ENCODE assay signal across 1 cellular context in the genomic region with DNA sequence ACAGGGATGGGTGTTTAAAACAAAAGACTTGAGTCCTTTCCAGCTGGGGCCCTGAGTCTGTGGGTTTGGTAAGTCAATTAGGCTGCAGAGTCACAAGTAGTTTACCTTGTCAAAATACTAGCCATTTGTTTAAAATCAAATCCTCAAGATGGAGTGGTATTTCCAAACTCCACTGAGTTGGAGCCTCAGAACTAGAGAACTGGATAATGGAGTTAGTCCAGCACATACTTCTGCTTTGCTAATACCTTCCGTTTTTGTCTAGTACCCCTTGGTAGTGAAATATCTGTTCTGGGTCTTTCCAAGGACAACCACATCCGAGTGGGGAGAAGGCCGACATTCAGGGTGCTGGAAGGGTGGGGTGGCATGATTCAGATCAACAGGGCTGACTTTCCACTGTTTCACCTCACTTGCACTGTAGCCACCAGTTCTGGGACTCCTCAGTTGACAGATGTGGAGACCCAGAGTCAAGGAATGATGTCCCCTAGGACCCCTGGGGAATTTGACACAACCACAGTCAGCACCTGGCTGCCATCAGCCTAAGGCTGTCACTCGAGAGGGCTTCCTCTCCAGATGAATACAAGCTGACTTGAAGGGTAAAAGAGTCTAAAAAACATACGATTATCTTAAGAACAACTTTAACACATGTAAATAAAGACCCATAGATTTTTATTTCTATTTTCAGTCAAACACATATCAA.
A peak's percentile ranks its signal among the peaks of the same experiment; 100 is the strongest.
TF ChIP-seq lines count a peak whose summit lies in the region.

No MANE protein-coding gene starts in this region.

TF ChIP-seq in GM12878, 131 proteins besides CTCF, POLR2A, EP300 and RAD21 (continued from another document and continues in another):
- TF ChIP-seq, protein P1, sequence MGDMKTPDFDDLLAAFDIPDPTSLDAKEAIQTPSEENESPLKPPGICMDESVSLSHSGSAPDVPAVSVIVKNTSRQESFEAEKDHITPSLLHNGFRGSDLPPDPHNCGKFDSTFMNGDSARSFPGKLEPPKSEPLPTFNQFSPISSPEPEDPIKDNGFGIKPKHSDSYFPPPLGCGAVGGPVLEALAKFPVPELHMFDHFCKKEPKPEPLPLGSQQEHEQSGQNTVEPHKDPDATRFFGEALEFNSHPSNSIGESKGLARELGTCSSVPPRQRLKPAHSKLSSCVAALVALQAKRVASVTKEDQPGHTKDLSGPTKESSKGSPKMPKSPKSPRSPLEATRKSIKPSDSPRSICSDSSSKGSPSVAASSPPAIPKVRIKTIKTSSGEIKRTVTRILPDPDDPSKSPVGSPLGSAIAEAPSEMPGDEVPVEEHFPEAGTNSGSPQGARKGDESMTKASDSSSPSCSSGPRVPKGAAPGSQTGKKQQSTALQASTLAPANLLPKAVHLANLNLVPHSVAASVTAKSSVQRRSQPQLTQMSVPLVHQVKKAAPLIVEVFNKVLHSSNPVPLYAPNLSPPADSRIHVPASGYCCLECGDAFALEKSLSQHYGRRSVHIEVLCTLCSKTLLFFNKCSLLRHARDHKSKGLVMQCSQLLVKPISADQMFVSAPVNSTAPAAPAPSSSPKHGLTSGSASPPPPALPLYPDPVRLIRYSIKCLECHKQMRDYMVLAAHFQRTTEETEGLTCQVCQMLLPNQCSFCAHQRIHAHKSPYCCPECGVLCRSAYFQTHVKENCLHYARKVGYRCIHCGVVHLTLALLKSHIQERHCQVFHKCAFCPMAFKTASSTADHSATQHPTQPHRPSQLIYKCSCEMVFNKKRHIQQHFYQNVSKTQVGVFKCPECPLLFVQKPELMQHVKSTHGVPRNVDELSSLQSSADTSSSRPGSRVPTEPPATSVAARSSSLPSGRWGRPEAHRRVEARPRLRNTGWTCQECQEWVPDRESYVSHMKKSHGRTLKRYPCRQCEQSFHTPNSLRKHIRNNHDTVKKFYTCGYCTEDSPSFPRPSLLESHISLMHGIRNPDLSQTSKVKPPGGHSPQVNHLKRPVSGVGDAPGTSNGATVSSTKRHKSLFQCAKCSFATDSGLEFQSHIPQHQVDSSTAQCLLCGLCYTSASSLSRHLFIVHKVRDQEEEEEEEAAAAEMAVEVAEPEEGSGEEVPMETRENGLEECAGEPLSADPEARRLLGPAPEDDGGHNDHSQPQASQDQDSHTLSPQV (IDR thresholded peaks at IDR 0.05) = peak; percentile 94
- TF ChIP-seq SUPT20H (IDR thresholded peaks at IDR 0.05; ENCODE audit: borderline replicate concordance, control insufficient read depth, low read depth, low read length) = no peak
- no peak for TF ChIP-seq RB1 (IDR thresholded peaks at IDR 0.05; ENCODE audit: borderline replicate concordance)
- TF ChIP-seq, protein P2, sequence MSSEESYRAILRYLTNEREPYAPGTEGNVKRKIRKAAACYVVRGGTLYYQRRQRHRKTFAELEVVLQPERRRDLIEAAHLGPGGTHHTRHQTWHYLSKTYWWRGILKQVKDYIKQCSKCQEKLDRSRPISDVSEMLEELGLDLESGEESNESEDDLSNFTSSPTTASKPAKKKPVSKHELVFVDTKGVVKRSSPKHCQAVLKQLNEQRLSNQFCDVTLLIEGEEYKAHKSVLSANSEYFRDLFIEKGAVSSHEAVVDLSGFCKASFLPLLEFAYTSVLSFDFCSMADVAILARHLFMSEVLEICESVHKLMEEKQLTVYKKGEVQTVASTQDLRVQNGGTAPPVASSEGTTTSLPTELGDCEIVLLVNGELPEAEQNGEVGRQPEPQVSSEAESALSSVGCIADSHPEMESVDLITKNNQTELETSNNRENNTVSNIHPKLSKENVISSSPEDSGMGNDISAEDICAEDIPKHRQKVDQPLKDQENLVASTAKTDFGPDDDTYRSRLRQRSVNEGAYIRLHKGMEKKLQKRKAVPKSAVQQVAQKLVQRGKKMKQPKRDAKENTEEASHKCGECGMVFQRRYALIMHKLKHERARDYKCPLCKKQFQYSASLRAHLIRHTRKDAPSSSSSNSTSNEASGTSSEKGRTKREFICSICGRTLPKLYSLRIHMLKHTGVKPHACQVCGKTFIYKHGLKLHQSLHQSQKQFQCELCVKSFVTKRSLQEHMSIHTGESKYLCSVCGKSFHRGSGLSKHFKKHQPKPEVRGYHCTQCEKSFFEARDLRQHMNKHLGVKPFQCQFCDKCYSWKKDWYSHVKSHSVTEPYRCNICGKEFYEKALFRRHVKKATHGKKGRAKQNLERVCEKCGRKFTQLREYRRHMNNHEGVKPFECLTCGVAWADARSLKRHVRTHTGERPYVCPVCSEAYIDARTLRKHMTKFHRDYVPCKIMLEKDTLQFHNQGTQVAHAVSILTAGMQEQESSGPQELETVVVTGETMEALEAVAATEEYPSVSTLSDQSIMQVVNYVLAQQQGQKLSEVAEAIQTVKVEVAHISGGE (CRISPR knock-in tag; IDR thresholded peaks at IDR 0.05) = no peak
- TF ChIP-seq MEF2A (IDR thresholded peaks at IDR 0.05; ENCODE audit: insufficient read depth, low read depth, low read length) = 0 out of 2 replicates have a peak, but pooled peaks have one; percentile 17
- no peak for TF ChIP-seq SREBF1 (IDR thresholded peaks at IDR 0.05; ENCODE audit: low read length)
- TF ChIP-seq ZBED1 (IDR thresholded peaks at IDR 0.05; ENCODE audit: borderline replicate concordance) = no peak
- TF ChIP-seq CREB1 (IDR thresholded peaks at IDR 0.05; ENCODE audit: low read depth) = peak; percentile 35; the same call in 1 of the 2 replicates
- TF ChIP-seq, protein P3, sequence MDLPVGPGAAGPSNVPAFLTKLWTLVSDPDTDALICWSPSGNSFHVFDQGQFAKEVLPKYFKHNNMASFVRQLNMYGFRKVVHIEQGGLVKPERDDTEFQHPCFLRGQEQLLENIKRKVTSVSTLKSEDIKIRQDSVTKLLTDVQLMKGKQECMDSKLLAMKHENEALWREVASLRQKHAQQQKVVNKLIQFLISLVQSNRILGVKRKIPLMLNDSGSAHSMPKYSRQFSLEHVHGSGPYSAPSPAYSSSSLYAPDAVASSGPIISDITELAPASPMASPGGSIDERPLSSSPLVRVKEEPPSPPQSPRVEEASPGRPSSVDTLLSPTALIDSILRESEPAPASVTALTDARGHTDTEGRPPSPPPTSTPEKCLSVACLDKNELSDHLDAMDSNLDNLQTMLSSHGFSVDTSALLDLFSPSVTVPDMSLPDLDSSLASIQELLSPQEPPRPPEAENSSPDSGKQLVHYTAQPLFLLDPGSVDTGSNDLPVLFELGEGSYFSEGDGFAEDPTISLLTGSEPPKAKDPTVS (IDR thresholded peaks at IDR 0.05; ENCODE audit: low read depth, low read length) = no peak
- TF ChIP-seq, protein P4, sequence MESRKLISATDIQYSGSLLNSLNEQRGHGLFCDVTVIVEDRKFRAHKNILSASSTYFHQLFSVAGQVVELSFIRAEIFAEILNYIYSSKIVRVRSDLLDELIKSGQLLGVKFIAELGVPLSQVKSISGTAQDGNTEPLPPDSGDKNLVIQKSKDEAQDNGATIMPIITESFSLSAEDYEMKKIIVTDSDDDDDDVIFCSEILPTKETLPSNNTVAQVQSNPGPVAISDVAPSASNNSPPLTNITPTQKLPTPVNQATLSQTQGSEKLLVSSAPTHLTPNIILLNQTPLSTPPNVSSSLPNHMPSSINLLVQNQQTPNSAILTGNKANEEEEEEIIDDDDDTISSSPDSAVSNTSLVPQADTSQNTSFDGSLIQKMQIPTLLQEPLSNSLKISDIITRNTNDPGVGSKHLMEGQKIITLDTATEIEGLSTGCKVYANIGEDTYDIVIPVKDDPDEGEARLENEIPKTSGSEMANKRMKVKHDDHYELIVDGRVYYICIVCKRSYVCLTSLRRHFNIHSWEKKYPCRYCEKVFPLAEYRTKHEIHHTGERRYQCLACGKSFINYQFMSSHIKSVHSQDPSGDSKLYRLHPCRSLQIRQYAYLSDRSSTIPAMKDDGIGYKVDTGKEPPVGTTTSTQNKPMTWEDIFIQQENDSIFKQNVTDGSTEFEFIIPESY (IDR thresholded peaks at IDR 0.05) = no peak
- TF ChIP-seq PAX8 (IDR thresholded peaks at IDR 0.05) = no peak
- TF ChIP-seq, protein P5, sequence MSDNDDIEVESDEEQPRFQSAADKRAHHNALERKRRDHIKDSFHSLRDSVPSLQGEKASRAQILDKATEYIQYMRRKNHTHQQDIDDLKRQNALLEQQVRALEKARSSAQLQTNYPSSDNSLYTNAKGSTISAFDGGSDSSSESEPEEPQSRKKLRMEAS (IDR thresholded peaks at IDR 0.05; ENCODE audit: low read depth, low read length) = no peak
- TF ChIP-seq ZNF384 (IDR thresholded peaks at IDR 0.05; ENCODE audit: borderline replicate concordance, low read depth, low read length) = no peak
- no peak for TF ChIP-seq ZSCAN29 (IDR thresholded peaks at IDR 0.05)
- no peak for TF ChIP-seq FOXK2 (IDR thresholded peaks at IDR 0.05)
- no peak for TF ChIP-seq TARDBP (IDR thresholded peaks at IDR 0.05; ENCODE audit: borderline replicate concordance)
- TF ChIP-seq SMC3 (IDR thresholded peaks at IDR 0.05; ENCODE audit: borderline replicate concordance, low read length) = no peak
- TF ChIP-seq MEF2B (IDR thresholded peaks at IDR 0.05; ENCODE audit: partially characterized antibody, poor library complexity, severe bottlenecking) = peak; percentile 85
- no peak for TF ChIP-seq KDM1A (IDR thresholded peaks at IDR 0.05; ENCODE audit: borderline replicate concordance)
- no peak for TF ChIP-seq RELA (IDR thresholded peaks at IDR 0.05; ENCODE audit: borderline replicate concordance, partially characterized antibody)
- no peak for TF ChIP-seq CREM (IDR thresholded peaks at IDR 0.05; ENCODE audit: low read depth)
- TF ChIP-seq GABPA (IDR thresholded peaks at IDR 0.05; ENCODE audit: low read depth) = no peak
- TF ChIP-seq, protein P6, sequence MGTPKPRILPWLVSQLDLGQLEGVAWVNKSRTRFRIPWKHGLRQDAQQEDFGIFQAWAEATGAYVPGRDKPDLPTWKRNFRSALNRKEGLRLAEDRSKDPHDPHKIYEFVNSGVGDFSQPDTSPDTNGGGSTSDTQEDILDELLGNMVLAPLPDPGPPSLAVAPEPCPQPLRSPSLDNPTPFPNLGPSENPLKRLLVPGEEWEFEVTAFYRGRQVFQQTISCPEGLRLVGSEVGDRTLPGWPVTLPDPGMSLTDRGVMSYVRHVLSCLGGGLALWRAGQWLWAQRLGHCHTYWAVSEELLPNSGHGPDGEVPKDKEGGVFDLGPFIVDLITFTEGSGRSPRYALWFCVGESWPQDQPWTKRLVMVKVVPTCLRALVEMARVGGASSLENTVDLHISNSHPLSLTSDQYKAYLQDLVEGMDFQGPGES (IDR thresholded peaks at IDR 0.05) = no peak
- TF ChIP-seq DPF2 (IDR thresholded peaks at IDR 0.05) = 0 out of 2 replicates have a peak, but pooled peaks have one; percentile 62
- 0 out of 2 replicates have a peak, but pooled peaks have one; percentile 24 for TF ChIP-seq SMARCA5 (IDR thresholded peaks at IDR 0.05)
- TF ChIP-seq, protein P7, sequence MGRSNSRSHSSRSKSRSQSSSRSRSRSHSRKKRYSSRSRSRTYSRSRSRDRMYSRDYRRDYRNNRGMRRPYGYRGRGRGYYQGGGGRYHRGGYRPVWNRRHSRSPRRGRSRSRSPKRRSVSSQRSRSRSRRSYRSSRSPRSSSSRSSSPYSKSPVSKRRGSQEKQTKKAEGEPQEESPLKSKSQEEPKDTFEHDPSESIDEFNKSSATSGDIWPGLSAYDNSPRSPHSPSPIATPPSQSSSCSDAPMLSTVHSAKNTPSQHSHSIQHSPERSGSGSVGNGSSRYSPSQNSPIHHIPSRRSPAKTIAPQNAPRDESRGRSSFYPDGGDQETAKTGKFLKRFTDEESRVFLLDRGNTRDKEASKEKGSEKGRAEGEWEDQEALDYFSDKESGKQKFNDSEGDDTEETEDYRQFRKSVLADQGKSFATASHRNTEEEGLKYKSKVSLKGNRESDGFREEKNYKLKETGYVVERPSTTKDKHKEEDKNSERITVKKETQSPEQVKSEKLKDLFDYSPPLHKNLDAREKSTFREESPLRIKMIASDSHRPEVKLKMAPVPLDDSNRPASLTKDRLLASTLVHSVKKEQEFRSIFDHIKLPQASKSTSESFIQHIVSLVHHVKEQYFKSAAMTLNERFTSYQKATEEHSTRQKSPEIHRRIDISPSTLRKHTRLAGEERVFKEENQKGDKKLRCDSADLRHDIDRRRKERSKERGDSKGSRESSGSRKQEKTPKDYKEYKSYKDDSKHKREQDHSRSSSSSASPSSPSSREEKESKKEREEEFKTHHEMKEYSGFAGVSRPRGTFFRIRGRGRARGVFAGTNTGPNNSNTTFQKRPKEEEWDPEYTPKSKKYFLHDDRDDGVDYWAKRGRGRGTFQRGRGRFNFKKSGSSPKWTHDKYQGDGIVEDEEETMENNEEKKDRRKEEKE (IDR thresholded peaks at IDR 0.05) = no peak
- TF ChIP-seq, protein P8, sequence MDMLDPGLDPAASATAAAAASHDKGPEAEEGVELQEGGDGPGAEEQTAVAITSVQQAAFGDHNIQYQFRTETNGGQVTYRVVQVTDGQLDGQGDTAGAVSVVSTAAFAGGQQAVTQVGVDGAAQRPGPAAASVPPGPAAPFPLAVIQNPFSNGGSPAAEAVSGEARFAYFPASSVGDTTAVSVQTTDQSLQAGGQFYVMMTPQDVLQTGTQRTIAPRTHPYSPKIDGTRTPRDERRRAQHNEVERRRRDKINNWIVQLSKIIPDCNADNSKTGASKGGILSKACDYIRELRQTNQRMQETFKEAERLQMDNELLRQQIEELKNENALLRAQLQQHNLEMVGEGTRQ (IDR thresholded peaks at IDR 0.05; ENCODE audit: borderline replicate concordance, low read depth, low read length) = no peak
- TF ChIP-seq, protein P9, sequence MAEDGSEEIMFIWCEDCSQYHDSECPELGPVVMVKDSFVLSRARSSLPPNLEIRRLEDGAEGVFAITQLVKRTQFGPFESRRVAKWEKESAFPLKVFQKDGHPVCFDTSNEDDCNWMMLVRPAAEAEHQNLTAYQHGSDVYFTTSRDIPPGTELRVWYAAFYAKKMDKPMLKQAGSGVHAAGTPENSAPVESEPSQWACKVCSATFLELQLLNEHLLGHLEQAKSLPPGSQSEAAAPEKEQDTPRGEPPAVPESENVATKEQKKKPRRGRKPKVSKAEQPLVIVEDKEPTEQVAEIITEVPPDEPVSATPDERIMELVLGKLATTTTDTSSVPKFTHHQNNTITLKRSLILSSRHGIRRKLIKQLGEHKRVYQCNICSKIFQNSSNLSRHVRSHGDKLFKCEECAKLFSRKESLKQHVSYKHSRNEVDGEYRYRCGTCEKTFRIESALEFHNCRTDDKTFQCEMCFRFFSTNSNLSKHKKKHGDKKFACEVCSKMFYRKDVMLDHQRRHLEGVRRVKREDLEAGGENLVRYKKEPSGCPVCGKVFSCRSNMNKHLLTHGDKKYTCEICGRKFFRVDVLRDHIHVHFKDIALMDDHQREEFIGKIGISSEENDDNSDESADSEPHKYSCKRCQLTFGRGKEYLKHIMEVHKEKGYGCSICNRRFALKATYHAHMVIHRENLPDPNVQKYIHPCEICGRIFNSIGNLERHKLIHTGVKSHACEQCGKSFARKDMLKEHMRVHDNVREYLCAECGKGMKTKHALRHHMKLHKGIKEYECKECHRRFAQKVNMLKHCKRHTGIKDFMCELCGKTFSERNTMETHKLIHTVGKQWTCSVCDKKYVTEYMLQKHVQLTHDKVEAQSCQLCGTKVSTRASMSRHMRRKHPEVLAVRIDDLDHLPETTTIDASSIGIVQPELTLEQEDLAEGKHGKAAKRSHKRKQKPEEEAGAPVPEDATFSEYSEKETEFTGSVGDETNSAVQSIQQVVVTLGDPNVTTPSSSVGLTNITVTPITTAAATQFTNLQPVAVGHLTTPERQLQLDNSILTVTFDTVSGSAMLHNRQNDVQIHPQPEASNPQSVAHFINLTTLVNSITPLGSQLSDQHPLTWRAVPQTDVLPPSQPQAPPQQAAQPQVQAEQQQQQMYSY (CRISPR knock-in tag; IDR thresholded peaks at IDR 0.05) = no peak
- TF ChIP-seq MYB (IDR thresholded peaks at IDR 0.05; ENCODE audit: borderline replicate concordance, low read depth, low read length) = no peak
- no peak for TF ChIP-seq ZNF622 (IDR thresholded peaks at IDR 0.05)
- no peak for TF ChIP-seq SMAD5 (IDR thresholded peaks at IDR 0.05; ENCODE audit: low read depth)
- TF ChIP-seq TCF12 (IDR thresholded peaks at IDR 0.05; ENCODE audit: low read depth, low read length) = peak; percentile 94
- TF ChIP-seq NFYA (IDR thresholded peaks at IDR 0.05; ENCODE audit: borderline replicate concordance, low read depth, low read length) = no peak
